In the genomic region with DNA sequence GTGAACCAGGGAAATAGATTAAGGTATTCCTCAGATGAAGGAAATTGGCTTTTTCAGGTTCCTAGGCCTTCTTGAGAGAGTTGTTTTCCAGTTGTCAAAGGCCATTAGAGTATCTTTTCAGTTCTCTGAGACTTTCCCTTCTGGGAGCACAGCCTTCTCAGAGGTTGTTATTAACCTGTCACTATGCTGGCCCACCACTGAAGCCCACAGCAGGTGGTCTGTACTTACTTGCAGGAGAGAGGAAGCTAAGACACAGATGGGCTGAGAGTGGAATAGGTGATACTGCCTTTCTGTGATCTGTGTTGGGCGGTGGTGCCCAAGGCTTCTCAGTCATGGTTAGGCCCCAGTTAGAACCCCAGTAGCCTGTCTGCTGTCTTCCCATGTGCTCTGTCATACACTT, we compare ENCODE assay signal across 27 cellular contexts. TPM values are rescaled to one million over a fixed set of nuclear protein-coding genes. Genes with fewer than 3 reads are reported as not detected.
"Had no signal": no experiment of that assay in that cellular context is flagged by ENCODE, and none has a peak within 500 bp of the region (broad histone marks: within the 10 kb centered on the region; RNA-seq: fewer than 3 reads in every experiment).

No MANE protein-coding gene starts in this region.

- H3K9ac ChIP-seq: neural progenitor cell, parathyroid adenoma had no signal

- H3K79me2 ChIP-seq: parathyroid adenoma had no signal

- ATAC-seq: esophagus mucosa, gastrocnemius medialis, left cardiac atrium, left lung, mucosa of descending colon, right lobe of liver, upper lobe of right lung had no signal

- H3K9me3 ChIP-seq: gastrocnemius medialis, left lung, mucosa of descending colon, right lobe of liver, suprapubic skin, transverse colon, upper lobe of right lung, uterus had no signal

- H3K4me1 Mint-ChIP-seq: mesothelial cell of epicardium, naive B cell, neural progenitor cell had no signal

- H3K27ac ChIP-seq: epithelial cell of prostate, gastrocnemius medialis, left lung, neural progenitor cell, parathyroid adenoma, right lobe of liver, suprapubic skin, transverse colon, upper lobe of right lung, uterus had no signal

- H2AFZ ChIP-seq: neural progenitor cell, parathyroid adenoma had no signal

- H3K27me3 Mint-ChIP-seq: naive B cell; natural killer cell treated with Interleukin-12 subunit alpha and Interleukin-12 subunit beta and Interleukin-15 and Interleukin-18, amount 100 ng/mL, for 72 hours; progenitor cell of endocrine pancreas; stimulated activated naive CD8-positive, alpha-beta T cell treated with anti-CD3 and anti-CD28 coated beads, Interleukin-15, Interleukin-2, amounts not matched to agents 100 ng/mL and 50 ng/mL, for 24 hours had no signal

- H3K4me1 ChIP-seq: left lung, neural progenitor cell, parathyroid adenoma, right lobe of liver, suprapubic skin, upper lobe of right lung, uterus had no signal

- H3K4me2 ChIP-seq: neural progenitor cell had no signal

- H3K27ac Mint-ChIP-seq: mesothelial cell of epicardium; naive B cell; natural killer cell treated with Interleukin-12 subunit alpha and Interleukin-12 subunit beta and Interleukin-15 and Interleukin-18, amount 100 ng/mL, for 72 hours; neural progenitor cell; progenitor cell of endocrine pancreas; stimulated activated naive CD8-positive, alpha-beta T cell treated with anti-CD3 and anti-CD28 coated beads, Interleukin-15, Interleukin-2, amounts not matched to agents 100 ng/mL and 50 ng/mL, for 24 hours had no signal

- H3K9me3 Mint-ChIP-seq: mesothelial cell of epicardium; naive B cell; natural killer cell treated with Interleukin-12 subunit alpha and Interleukin-12 subunit beta and Interleukin-15 and Interleukin-18, amount 100 ng/mL, for 72 hours; neural progenitor cell; stimulated activated naive CD8-positive, alpha-beta T cell treated with anti-CD3 and anti-CD28 coated beads, Interleukin-15, Interleukin-2, amounts not matched to agents 100 ng/mL and 50 ng/mL, for 24 hours had no signal

- DNase-seq: effector CD4-positive, alpha-beta T cell; foreskin fibroblast; gastrocnemius medialis; head of caudate nucleus; left cardiac atrium; left lung; mesenchymal stem cell; mucosa of descending colon; naive B cell; right lobe of liver; small intestine; stimulated activated CD4-positive, alpha-beta T cell treated with anti-CD3 and anti-CD28 coated beads, Interleukin-15, amount 100 ng/mL, for 24 hours; stimulated activated CD4-positive, alpha-beta T cell treated with anti-CD3 and anti-CD28 coated beads, Interleukin-2, amount 100 ng/mL, for 48 hours; transverse colon; upper lobe of right lung; uterus had no signal

- H3K27me3 ChIP-seq: dorsolateral prefrontal cortex, gastrocnemius medialis, left lung, neural progenitor cell, right lobe of liver, suprapubic skin, transverse colon, upper lobe of right lung, uterus had no signal

- H3K36me3 ChIP-seq: neural progenitor cell, uterus had no signal

- H3K4me3 Mint-ChIP-seq: mesothelial cell of epicardium; naive B cell; natural killer cell treated with Interleukin-12 subunit alpha and Interleukin-12 subunit beta and Interleukin-15 and Interleukin-18, amount 100 ng/mL, for 72 hours; neural progenitor cell; stimulated activated naive CD8-positive, alpha-beta T cell treated with anti-CD3 and anti-CD28 coated beads, Interleukin-15, Interleukin-2, amounts not matched to agents 100 ng/mL and 50 ng/mL, for 24 hours had no signal

- H3K4me3 ChIP-seq: dorsolateral prefrontal cortex, gastrocnemius medialis, left lung, mucosa of descending colon, neural progenitor cell, right lobe of liver, suprapubic skin, transverse colon, upper lobe of right lung, uterus had no signal

RNA-seq across cellular contexts. Expression of gene GALNT16, which starts 22.8 kb away (rescaled TPM):
- total RNA-seq: lung microvascular endothelial cell had no signal
